26 cellular contexts compared by ENCODE assay signal in the genomic region with DNA sequence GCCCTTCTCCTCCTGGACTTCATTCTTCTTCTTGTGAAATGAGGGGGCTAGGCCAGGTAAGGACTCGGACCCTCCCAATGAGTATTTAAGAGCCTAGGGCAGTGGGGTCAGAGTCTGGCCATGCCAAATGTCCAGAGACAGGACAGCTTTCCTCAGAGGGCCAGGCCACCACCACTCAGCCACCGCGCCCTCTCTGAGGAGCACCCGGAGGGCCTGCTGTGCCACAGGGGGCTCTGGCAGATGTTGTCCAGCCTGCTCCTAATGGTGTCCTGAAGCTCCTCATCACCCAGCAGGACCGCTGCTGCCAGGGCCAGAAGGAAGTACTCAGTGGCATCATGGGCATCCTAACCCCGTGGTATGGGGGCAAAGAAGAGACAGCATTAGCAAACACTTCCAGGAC. TPM values are rescaled to one million over a fixed set of nuclear protein-coding genes. Genes with fewer than 3 reads are reported as not detected.
"Had no signal": no experiment of that assay in that cellular context is flagged by ENCODE, and none has a peak within 500 bp of the region (broad histone marks: within the 10 kb centered on the region; RNA-seq: fewer than 3 reads in every experiment).

No MANE protein-coding gene starts in this region.

- H3K27ac ChIP-seq: left lung, lower lobe of right lung, neutrophil, ovary, right atrium auricular region, right lobe of liver, tibial nerve, uterus had no signal

- DNase-seq: hypothalamus; immature natural killer cell; kidney; left colon; lower lobe of right lung; naive thymus-derived CD8-positive, alpha-beta T cell; occipital lobe; ovary; right lobe of liver; stimulated activated CD4-positive, alpha-beta T cell treated with anti-CD3 and anti-CD28 coated beads, Interleukin-1b, Interleukin-23, amount 100 ng/mL, for 48 hours; stimulated activated CD4-positive, alpha-beta T cell treated with anti-CD3 and anti-CD28 coated beads, Interleukin-2, amount 100 ng/mL, for 48 hours; stimulated activated CD4-positive, alpha-beta T cell treated with anti-CD3 and anti-CD28 coated beads, Interleukin-4, amount 100 ng/mL, for 4 hours; stimulated activated CD8-positive, alpha-beta memory T cell treated with anti-CD3 and anti-CD28 coated beads, Interleukin-4, amount 100 ng/mL, for 48 hours; stimulated activated naive B cell treated with anti-CD40 and anti-IgM and Interleukin-4, amounts not matched to agents 10 μg/mL and 1 μg/mL and 100 μg/mL, for 72 hours; substantia nigra; uterus had no signal

- H3K9me3 Mint-ChIP-seq: immature natural killer cell; naive thymus-derived CD8-positive, alpha-beta T cell; nephron; neural crest cell; stimulated activated naive B cell treated with anti-CD40 and anti-IgM and Interleukin-4, amounts not matched to agents 10 μg/mL and 1 μg/mL and 100 μg/mL, for 72 hours; stimulated activated naive CD8-positive, alpha-beta T cell treated with anti-CD3 and anti-CD28 coated beads, Interleukin-15, Interleukin-2, amounts not matched to agents 100 ng/mL and 50 ng/mL, for 24 hours; type B pancreatic cell had no signal

- H3K36me3 ChIP-seq: left lung, lower lobe of right lung, neutrophil, ovary, right atrium auricular region, right lobe of liver, uterus had no signal

- H3K27me3 ChIP-seq: left lung, ovary, right atrium auricular region, right lobe of liver, tibial nerve, uterus had no signal

- H3K9me3 ChIP-seq: left lung, lower lobe of right lung, neutrophil, ovary, right atrium auricular region, right lobe of liver, tibial nerve, uterus had no signal

- H3K36me3 Mint-ChIP-seq: immature natural killer cell; naive thymus-derived CD8-positive, alpha-beta T cell; stimulated activated naive B cell treated with anti-CD40 and anti-IgM and Interleukin-4, amounts not matched to agents 10 μg/mL and 1 μg/mL and 100 μg/mL, for 72 hours; type B pancreatic cell had no signal

- H3K4me3 ChIP-seq: left lung, lower lobe of right lung, ovary, right atrium auricular region, right lobe of liver, smooth muscle cell, tibial nerve, uterus had no signal

- ATAC-seq: naive thymus-derived CD8-positive, alpha-beta T cell had no signal

- H3K27me3 Mint-ChIP-seq: progenitor cell of endocrine pancreas, type B pancreatic cell had no signal

- H3K4me1 Mint-ChIP-seq: immature natural killer cell; naive thymus-derived CD8-positive, alpha-beta T cell had no signal

- H3K27ac Mint-ChIP-seq: immature natural killer cell; progenitor cell of endocrine pancreas; stimulated activated naive B cell treated with anti-CD40 and anti-IgM and Interleukin-4, amounts not matched to agents 10 μg/mL and 1 μg/mL and 100 μg/mL, for 72 hours; stimulated activated naive CD8-positive, alpha-beta T cell treated with anti-CD3 and anti-CD28 coated beads, Interleukin-15, Interleukin-2, amounts not matched to agents 100 ng/mL and 50 ng/mL, for 24 hours had no signal

- H3K4me1 ChIP-seq: left lung, uterus had no signal

- H3K4me3 Mint-ChIP-seq: immature natural killer cell; naive thymus-derived CD8-positive, alpha-beta T cell; nephron; neural crest cell; stimulated activated naive B cell treated with anti-CD40 and anti-IgM and Interleukin-4, amounts not matched to agents 10 μg/mL and 1 μg/mL and 100 μg/mL, for 72 hours; stimulated activated naive CD8-positive, alpha-beta T cell treated with anti-CD3 and anti-CD28 coated beads, Interleukin-15, Interleukin-2, amounts not matched to agents 100 ng/mL and 50 ng/mL, for 24 hours had no signal

RNA-seq across cellular contexts. Expression of a gene that starts 58.3 kb away (rescaled TPM):
- total RNA-seq: naive thymus-derived CD8-positive, alpha-beta T cell had no signal
